ENCODE assay signal across 8 cellular contexts in genomic region chr16:58464047-58464915, GRCh38. TPM values are rescaled to one million over a fixed set of nuclear protein-coding genes. Genes with fewer than 3 reads are reported as not detected.
DNase-seq lines count a peak whose midpoint lies in the region; ATAC-seq and TF ChIP-seq lines count a peak whose summit lies in the region.

No MANE protein-coding gene starts in this region.

- H3K27ac ChIP-seq in thoracic aorta, result no peak overlapping the region

- H3K36me3 ChIP-seq in kidney epithelial cell (ENCODE audit: control insufficient read depth, insufficient read depth, low read length) (no peaks in the 10 kb centered on the region), thoracic aorta (no peaks in the 10 kb centered on the region)

- no peaks in the 10 kb centered on the region for H3K9me3 ChIP-seq in thoracic aorta

- H3K4me3 ChIP-seq in kidney epithelial cell (ENCODE audit: low read depth, low read length), result peak overlapping the region; percentile 28
- H3K4me3 ChIP-seq in thoracic aorta, result peak overlapping the region; percentile 66

- intact Hi-C loops in Right ventricle myocardium inferior (cut with DNase I) (loop anchor here (5.0 kb wide), 1 partner anchor 47 kb away; no protein-coding TSS in a partner anchor), cardiac septum (cut with DNase I) (loop anchor here (2.0 kb wide), 1 partner anchor 45 kb away; no protein-coding TSS in a partner anchor)

- DNase-seq in Right ventricle myocardium inferior (ENCODE audit: missing footprints) (no peak), cardiac septum (ENCODE audit: low spot score) (no peak), astrocyte of the hippocampus (ENCODE audit: low read depth, low spot score) (peak; percentile 43), kidney epithelial cell (ENCODE audit: low read depth) (no peak), thoracic aorta (ENCODE audit: low spot score) (no peak), OCI-M1 (lab: John Stamatoyannopoulos, UW) (no peak), kidney glomerular epithelial cell (lab: John Stamatoyannopoulos, UW) (no peak), GM19238 (ENCODE audit: insufficient read length, low spot score) (no peak)

- H3K4me1 ChIP-seq in thoracic aorta (ENCODE audit: control insufficient read depth in 1 of 2, low read depth in 2 of 2), result peaks cover 10 to 12% of the 10 kb centered on the region in 2 donors

- H3K27me3 ChIP-seq in kidney epithelial cell (ENCODE audit: control insufficient read depth, insufficient read depth, low read length), result peaks cover 40% of the 10 kb centered on the region
- H3K27me3 ChIP-seq in thoracic aorta (replicated peaks; ENCODE audit: insufficient read depth), result no peaks in the 10 kb centered on the region

- TF ChIP-seq CTCF in kidney epithelial cell (IDR thresholded peaks at IDR 0.05; ENCODE audit: insufficient read depth, low read length, poor library complexity, severe bottlenecking) (no peak), thoracic aorta (IDR thresholded peaks at IDR 0.05) (no peak)

- ATAC-seq in Right ventricle myocardium inferior, result peak; percentile 48
- ATAC-seq in thoracic aorta (ENCODE audit: insufficient number of reproducible peaks, low FRiP score, low read depth), result no peak

RNA-seq across cellular contexts. Expression of gene NDRG4, which starts 35.7 kb away (rescaled TPM):
- total RNA-seq in Right ventricle myocardium inferior (337 TPM), cardiac septum (607 TPM), kidney epithelial cell (30.1 and 38.7 TPM in 2 replicates), thoracic aorta (10 to 100 TPM in 1 of 2 donors, 1 to 10 TPM in 1; 2.2 to 11.0 TPM)

RNA-seq across cellular contexts. Expression of gene SETD6, which starts 51.0 kb away (rescaled TPM):
- total RNA-seq in Right ventricle myocardium inferior (13.0 TPM), cardiac septum (12.4 TPM), kidney epithelial cell (12.5 and 32.1 TPM in 2 replicates), thoracic aorta (10 to 100 TPM; 19.2 to 47.3 TPM)
